ENCODE assay signal across 24 cellular contexts in the genomic region with DNA sequence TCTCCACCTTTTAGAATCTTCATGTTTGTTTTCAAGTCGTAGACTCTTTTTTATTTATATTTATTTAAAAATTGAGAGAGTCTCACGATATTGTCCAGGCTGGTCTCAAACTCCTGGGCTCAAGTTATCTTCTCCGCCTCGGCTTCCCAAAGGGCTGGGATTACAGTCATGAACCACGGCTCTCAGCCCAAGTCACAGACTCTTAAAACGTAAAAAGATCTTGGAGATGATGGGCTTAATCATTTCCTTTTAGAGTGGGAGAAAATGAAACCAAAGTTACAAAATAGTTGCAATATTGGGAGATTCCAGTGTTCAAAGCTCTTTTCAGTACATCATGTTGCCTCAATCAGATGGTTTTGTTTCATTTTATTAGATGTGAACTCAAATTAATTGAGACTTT.
DNase-seq lines count a peak whose midpoint lies in the region; ATAC-seq and TF ChIP-seq lines count a peak whose summit lies in the region.
"Had no signal": no experiment of that assay in that cellular context is flagged by ENCODE, and none has a peak within 500 bp of the region (broad histone marks: within the 10 kb centered on the region; RNA-seq: fewer than 3 reads in every experiment).

No MANE protein-coding gene starts in this region.

- no peaks in the 10 kb centered on the region for H3K36me3 Mint-ChIP-seq in activated CD4-positive, alpha-beta T cell treated with anti-CD3 and anti-CD28 coated beads for 36 hours (ENCODE audit: low read depth)
- H3K36me3 Mint-ChIP-seq in activated CD4-positive, alpha-beta T cell treated with anti-CD3 and anti-CD28 coated beads, Interleukin-2, amount 10 ng/mL, durations not matched to agents 7 days and 5 days (ENCODE audit: low read depth), result no peaks in the 10 kb centered on the region
- no peaks in the 10 kb centered on the region for H3K36me3 Mint-ChIP-seq in GM23338 (ENCODE audit: low read depth)
- H3K36me3 Mint-ChIP-seq: CD14-positive monocyte had no signal

- WGBS in testis, 2 donors, result 57 to 72% methylated on average over 6 of the region's 6 CpGs

- in situ Hi-C loops in KBM-7 (cut with MboI; ENCODE audit: low pct_unique_long_range_greater_than_20kb, low sequenced_read_pairs), result no loop called here

- no peaks in the 10 kb centered on the region for H3K27me3 Mint-ChIP-seq in activated CD4-positive, alpha-beta T cell treated with anti-CD3 and anti-CD28 coated beads for 36 hours
- no peaks in the 10 kb centered on the region for H3K27me3 Mint-ChIP-seq in activated CD4-positive, alpha-beta T cell treated with anti-CD3 and anti-CD28 coated beads, Interleukin-2, amount 10 ng/mL, durations not matched to agents 7 days and 5 days
- no peaks in the 10 kb centered on the region for H3K27me3 Mint-ChIP-seq in GM23338 (ENCODE audit: insufficient read depth, low read depth, poor library complexity)
- H3K27me3 Mint-ChIP-seq: effector memory CD8-positive, alpha-beta T cell had no signal

- no peak for ATAC-seq in activated CD4-positive, alpha-beta T cell treated with anti-CD3 and anti-CD28 coated beads for 36 hours
- no peak for ATAC-seq in GM23338
- ATAC-seq: effector memory CD8-positive, alpha-beta T cell; foreskin keratinocyte had no signal

- H3K4me1 Mint-ChIP-seq in activated CD4-positive, alpha-beta T cell treated with anti-CD3 and anti-CD28 coated beads for 36 hours, result peaks cover 16% of the 10 kb centered on the region
- peaks cover 12% of the 10 kb centered on the region for H3K4me1 Mint-ChIP-seq in activated CD4-positive, alpha-beta T cell treated with anti-CD3 and anti-CD28 coated beads, Interleukin-2, amount 10 ng/mL, durations not matched to agents 7 days and 5 days
- H3K4me1 Mint-ChIP-seq in GM23338, result peaks cover 2% of the 10 kb centered on the region; the same call in 1 of the 3 replicates

- H3F3A ChIP-seq in GM23338 (replicated peaks; ENCODE audit: low read depth), result no peaks in the 10 kb centered on the region

- H3K79me2 ChIP-seq in GM23338 (replicated peaks; ENCODE audit: insufficient read depth), result no peaks in the 10 kb centered on the region

- no peak overlapping the region for H2AFZ ChIP-seq in GM23338

- H3K27ac ChIP-seq in testis (peak overlapping the region; percentile 36 to 56), GM23338 (ENCODE audit: low read depth) (no peak overlapping the region), right atrium auricular region (no peak overlapping the region)
- H3K27ac ChIP-seq: ascending aorta, foreskin keratinocyte, HL-60 had no signal

- no peaks in the 10 kb centered on the region for H3K9me3 Mint-ChIP-seq in activated CD4-positive, alpha-beta T cell treated with anti-CD3 and anti-CD28 coated beads for 36 hours (ENCODE audit: low read depth)
- no peaks in the 10 kb centered on the region for H3K9me3 Mint-ChIP-seq in activated CD4-positive, alpha-beta T cell treated with anti-CD3 and anti-CD28 coated beads, Interleukin-2, amount 10 ng/mL, durations not matched to agents 7 days and 5 days
- no peaks in the 10 kb centered on the region for H3K9me3 Mint-ChIP-seq in GM23338
- H3K9me3 Mint-ChIP-seq: effector memory CD8-positive, alpha-beta T cell had no signal

- no peak overlapping the region for H3K4me3 ChIP-seq in fibroblast of pulmonary artery (replicated peaks; ENCODE audit: low read depth, low read length)
- H3K4me3 ChIP-seq in testis, result no peak overlapping the region
- no peak overlapping the region for H3K4me3 ChIP-seq in GM23338
- H3K4me3 ChIP-seq in right atrium auricular region, result no peak overlapping the region
- H3K4me3 ChIP-seq: ascending aorta, stomach had no signal

- no peaks in the 10 kb centered on the region for H4K20me1 ChIP-seq in GM23338 (replicated peaks; ENCODE audit: insufficient read depth)

- TF ChIP-seq CTCF in fibroblast of pulmonary artery (IDR thresholded peaks at IDR 0.05; ENCODE audit: low read length, missing control alignments) (no peak), testis (IDR thresholded peaks at IDR 0.05) (no peak), GM23338 (conservative IDR thresholded peaks at IDR 0.05; ENCODE audit: low read depth in 2 of 2) (no peak), right atrium auricular region (IDR thresholded peaks at IDR 0.05) (no peak)

- H3K4me2 ChIP-seq in GM23338, result no peak overlapping the region

- H3K4me1 ChIP-seq in testis, result peaks cover 3% of the 10 kb centered on the region
- no peaks in the 10 kb centered on the region for H3K4me1 ChIP-seq in GM23338 (ENCODE audit: insufficient read depth)
- H3K4me1 ChIP-seq in right atrium auricular region, result peaks cover 0 to 7% of the 10 kb centered on the region in 2 donors
- H3K4me1 ChIP-seq: ascending aorta had no signal

- CTCF ChIA-PET in activated CD4-positive, alpha-beta T cell treated with anti-CD3 and anti-CD28 coated beads for 36 hours (lab: Charles Lee), result no interaction called here
- CTCF ChIA-PET in activated CD4-positive, alpha-beta T cell treated with anti-CD3 and anti-CD28 coated beads, Interleukin-2, amount 10 ng/mL, durations not matched to agents 7 days and 5 days (lab: Charles Lee), result no interaction called here

- no peaks in the 10 kb centered on the region for H3K9me3 ChIP-seq in testis
- no peaks in the 10 kb centered on the region for H3K9me3 ChIP-seq in right atrium auricular region
- H3K9me3 ChIP-seq: ascending aorta, stomach had no signal

- no peaks in the 10 kb centered on the region for H3K9me2 ChIP-seq in GM23338 (ENCODE audit: insufficient read depth)

- POLR2A ChIA-PET in activated CD4-positive, alpha-beta T cell treated with anti-CD3 and anti-CD28 coated beads for 36 hours (lab: Charles Lee), result no interaction called here
- POLR2A ChIA-PET in activated CD4-positive, alpha-beta T cell treated with anti-CD3 and anti-CD28 coated beads, Interleukin-2, amount 10 ng/mL, durations not matched to agents 7 days and 5 days (lab: Charles Lee), result no interaction called here

- H3K27me3 ChIP-seq in testis, result no peaks in the 10 kb centered on the region
- H3K27me3 ChIP-seq in GM23338 (ENCODE audit: insufficient read depth), result no peaks in the 10 kb centered on the region
- no peaks in the 10 kb centered on the region for H3K27me3 ChIP-seq in right atrium auricular region
- H3K27me3 ChIP-seq: ascending aorta, foreskin keratinocyte, stomach had no signal

- H3K27ac Mint-ChIP-seq in activated CD4-positive, alpha-beta T cell treated with anti-CD3 and anti-CD28 coated beads for 36 hours, result peak overlapping the region; percentile 55
- no peak overlapping the region for H3K27ac Mint-ChIP-seq in activated CD4-positive, alpha-beta T cell treated with anti-CD3 and anti-CD28 coated beads, Interleukin-2, amount 10 ng/mL, durations not matched to agents 7 days and 5 days
- H3K27ac Mint-ChIP-seq in GM23338, result no peak overlapping the region

- no peak overlapping the region for H3K4me3 Mint-ChIP-seq in activated CD4-positive, alpha-beta T cell treated with anti-CD3 and anti-CD28 coated beads for 36 hours
- H3K4me3 Mint-ChIP-seq in activated CD4-positive, alpha-beta T cell treated with anti-CD3 and anti-CD28 coated beads, Interleukin-2, amount 10 ng/mL, durations not matched to agents 7 days and 5 days, result no peak overlapping the region
- H3K4me3 Mint-ChIP-seq in GM23338, result no peak overlapping the region

- TF ChIP-seq POLR2A in testis (IDR thresholded peaks at IDR 0.05), result no peak

- H3K36me3 ChIP-seq in testis (ENCODE audit: low read depth, missing control alignments) (no peaks in the 10 kb centered on the region), GM23338 (ENCODE audit: insufficient read depth) (no peaks in the 10 kb centered on the region), right atrium auricular region (no peaks in the 10 kb centered on the region)
- H3K36me3 ChIP-seq: ascending aorta, stomach had no signal

- intact Hi-C loops in activated CD4-positive, alpha-beta T cell treated with anti-CD3 and anti-CD28 coated beads for 36 hours (cut with DNase I, micrococcal nuclease), result no loop called here
- intact Hi-C loops in testis (cut with DNase I; ENCODE audit: low total_unique reads), result no loop called here

- no peak for DNase-seq in activated CD4-positive, alpha-beta T cell treated with anti-CD3 and anti-CD28 coated beads for 36 hours
- DNase-seq in activated CD4-positive, alpha-beta T cell treated with anti-CD3 and anti-CD28 coated beads, Interleukin-2, amount 10 ng/mL, durations not matched to agents 7 days and 5 days, result no peak
- DNase-seq in RPMI7951 (ENCODE audit: low read depth) (peak; percentile 21), fibroblast of pulmonary artery (ENCODE audit: low read depth) (peak; percentile 36), testis (peak; percentile 38), KBM-7 (no peak), GM23338 (ENCODE audit: low spot score) (no peak), right atrium auricular region (ENCODE audit: low spot score) (no peak)
- DNase-seq: activated gamma-delta T cell; cerebellar nuclear complex; effector memory CD8-positive, alpha-beta T cell; foreskin keratinocyte; HCEC 1CT; hypothalamus; KG1; kidney; NCI-H1092; NCI-H2029 treated with DMSO at 0.1 percent for 48 hours; NCI-H446 treated with DMSO at 0.1 percent for 48 hours; NK-92 treated with Interleukin-12 subunit alpha and Interleukin-12 subunit beta, amount 100 ng/mL, for 24 hours; stomach had no signal

TF ChIP-seq in GM23338, 12 proteins besides CTCF, POLR2A, EP300 and RAD21 (continues in another document):
- no peak for TF ChIP-seq EZH2 (IDR thresholded peaks at IDR 0.05; ENCODE audit: low read depth, unreplicated experiment)
- no peak for TF ChIP-seq POLR2AphosphoS5 (IDR thresholded peaks at IDR 0.05; ENCODE audit: low read depth)
- TF ChIP-seq EZH2phosphoT487 (IDR thresholded peaks at IDR 0.05; ENCODE audit: unreplicated experiment), result no peak
- TF ChIP-seq ZNF114 (CRISPR knock-in tag; IDR thresholded peaks at IDR 0.05), result no peak
- TF ChIP-seq NANOG (IDR thresholded peaks at IDR 0.05; ENCODE audit: borderline replicate concordance), result no peak

Comparison
In these comparisons a context has a peak if more than half of its experiments do, and no peak if none do; other contexts are left out.
1. DNase-seq: peak in RPMI7951 (single experiment), fibroblast of pulmonary artery (single experiment) and testis (single experiment); none in activated CD4-positive, alpha-beta T cell treated with anti-CD3 and anti-CD28 coated beads for 36 hours (single experiment), activated CD4-positive, alpha-beta T cell treated with anti-CD3 and anti-CD28 coated beads, Interleukin-2, amount 10 ng/mL, durations not matched to agents 7 days and 5 days (single experiment), KBM-7 (single experiment), GM23338 (single experiment) and right atrium auricular region (single experiment).
2. H3K27ac ChIP-seq: peak in testis (2 of 2); none in GM23338 (single experiment) and right atrium auricular region (0 of 2).